ENCODE assay signal across 20 cellular contexts in the genomic region with DNA sequence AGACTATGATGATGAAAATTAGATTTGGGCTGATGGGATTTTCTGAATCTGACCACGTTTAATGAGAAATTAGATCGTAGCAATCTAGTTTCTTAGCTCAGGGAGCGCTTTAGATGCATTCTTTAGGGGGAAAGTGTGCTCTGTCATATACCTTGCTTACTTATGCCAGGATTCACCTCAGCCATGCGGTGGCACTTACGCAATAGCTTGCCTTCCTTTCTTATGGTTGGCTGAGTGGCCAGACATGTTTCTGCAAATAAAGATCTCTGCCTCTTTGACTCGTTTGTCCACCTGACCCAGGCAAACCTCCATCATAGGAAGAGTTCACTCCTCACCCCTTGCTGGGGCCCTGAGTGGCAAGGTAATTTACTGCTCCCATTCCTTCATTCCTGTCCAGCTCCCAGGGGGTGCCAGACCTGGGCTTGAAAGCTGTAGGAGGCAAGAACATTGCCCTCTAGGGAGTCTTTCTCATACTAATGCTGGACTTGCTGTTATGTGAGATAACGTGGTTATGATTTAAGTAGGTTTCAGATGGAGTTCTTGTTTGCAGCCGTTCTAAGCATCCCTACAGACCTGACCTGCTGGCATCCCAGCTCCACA. TPM values are rescaled to one million over a fixed set of nuclear protein-coding genes. Genes with fewer than 3 reads are reported as not detected.
DNase-seq lines count a peak whose midpoint lies in the region; ATAC-seq, FAIRE-seq and TF ChIP-seq lines count a peak whose summit lies in the region.
"Had no signal": no experiment of that assay in that cellular context is flagged by ENCODE, and none has a peak within 500 bp of the region (broad histone marks: within the 10 kb centered on the region; RNA-seq: fewer than 3 reads in every experiment).

No MANE protein-coding gene starts in this region.

- H3K56ac ChIP-seq in mesendoderm (ENCODE audit: low read length), result no peak overlapping the region

- no peak for TF ChIP-seq POLR2A in K562 (conservative IDR thresholded peaks at IDR 0.05)

- H3K79me2 ChIP-seq in K562 (ENCODE audit: control insufficient read depth, insufficient read depth, low read length) (no peaks in the 10 kb centered on the region), mesendoderm (ENCODE audit: control insufficient read depth, insufficient read depth, low read length) (no peaks in the 10 kb centered on the region)

- BruUV-seq in K562 (replicated peaks; lab: Mats Ljungman, UMichigan), result no TSS peak

- peaks cover 6% of the 10 kb centered on the region for H3K36me3 Mint-ChIP-seq in activated naive CD8-positive, alpha-beta T cell
- peaks cover 8% of the 10 kb centered on the region for H3K36me3 Mint-ChIP-seq in activated naive CD8-positive, alpha-beta T cell treated with anti-CD3 and anti-CD28 coated beads for 36 hours
- H3K36me3 Mint-ChIP-seq in activated CD8-positive, alpha-beta T cell treated with anti-CD3 and anti-CD28 coated beads, Interleukin-2, amount 10 ng/mL, durations not matched to agents 7 days and 5 days (ENCODE audit: low read depth), result no peaks in the 10 kb centered on the region

- H3K9me3 Mint-ChIP-seq in activated naive CD8-positive, alpha-beta T cell (ENCODE audit: low read depth), result no peaks in the 10 kb centered on the region
- H3K9me3 Mint-ChIP-seq in activated naive CD8-positive, alpha-beta T cell treated with anti-CD3 and anti-CD28 coated beads for 36 hours, result peaks cover 5% of the 10 kb centered on the region
- H3K9me3 Mint-ChIP-seq in activated CD8-positive, alpha-beta T cell treated with anti-CD3 and anti-CD28 coated beads, Interleukin-2, amount 10 ng/mL, durations not matched to agents 7 days and 5 days (ENCODE audit: insufficient read depth), result no peaks in the 10 kb centered on the region

- H3K36me3 ChIP-seq in K562 (ENCODE audit: control insufficient read depth, insufficient read depth, low read length), result no peaks in the 10 kb centered on the region
- no peaks in the 10 kb centered on the region for H3K36me3 ChIP-seq in mesendoderm (ENCODE audit: control insufficient read depth, insufficient read depth, low read length)

- H3K4me2 ChIP-seq in K562 (ENCODE audit: insufficient read depth, low read length) (no peak overlapping the region), mesendoderm (ENCODE audit: low read length) (no peak overlapping the region)
- H3K4me2 ChIP-seq: SK-N-SH had no signal

- no peak overlapping the region for H3K4me3 Mint-ChIP-seq in activated naive CD8-positive, alpha-beta T cell
- H3K4me3 Mint-ChIP-seq in activated naive CD8-positive, alpha-beta T cell treated with anti-CD3 and anti-CD28 coated beads for 36 hours, result no peak overlapping the region
- H3K4me3 Mint-ChIP-seq in activated CD8-positive, alpha-beta T cell treated with anti-CD3 and anti-CD28 coated beads, Interleukin-2, amount 10 ng/mL, durations not matched to agents 7 days and 5 days, result no peak overlapping the region

- no peak for TF ChIP-seq RAD21 in K562 (CRISPR knock-in tag; conservative IDR thresholded peaks at IDR 0.05 in 1 of 2, IDR thresholded peaks at IDR 0.05 in 1 of 2)

- H3K27ac ChIP-seq in K562 (ENCODE audit: extremely low read depth, low read depth, low read length) (no peak overlapping the region), mesendoderm (ENCODE audit: low read depth, low read length) (no peak overlapping the region), caudate nucleus (ENCODE audit: low read depth, low read length) (no peak overlapping the region)

- H3K27me3 ChIP-seq in K562 (ENCODE audit: control insufficient read depth in 2 of 2, insufficient read depth in 2 of 2, low read length in 2 of 2), result peaks cover 0 to 5% of the 10 kb centered on the region in 2 experiments; a peak in 1 of 5 replicates
- H3K27me3 ChIP-seq in mesendoderm (ENCODE audit: insufficient read depth, low read length, poor library complexity), result no peaks in the 10 kb centered on the region

- no peak overlapping the region for H3K9ac ChIP-seq in K562 (ENCODE audit: insufficient read depth in 1 of 2, low read depth in 2 of 2, low read length in 2 of 2)
- no peak overlapping the region for H3K9ac ChIP-seq in mesendoderm (ENCODE audit: low read length)
- H3K9ac ChIP-seq: SK-N-SH had no signal

- H3K4me1 ChIP-seq in K562 (replicated peaks in 1 of 2; ENCODE audit: control insufficient read depth in 2 of 2, insufficient read depth in 2 of 2, low read length in 2 of 2), result peaks cover 0 to 7% of the 10 kb centered on the region in 2 experiments; a peak in 1 of 5 replicates
- peaks cover 4% of the 10 kb centered on the region for H3K4me1 ChIP-seq in mesendoderm (ENCODE audit: control insufficient read depth, low read depth, low read length)

- 0 out of 6 replicates have a peak, but pooled peaks of 1 of the 3 experiments have one; percentile 11 for TF ChIP-seq CTCF in K562 (IDR thresholded peaks at IDR 0.05 in 2 of 3, conservative IDR thresholded peaks at IDR 0.05 in 1 of 3; ENCODE audit: insufficient read depth in 2 of 3, low read depth in 1 of 3, low read length in 3 of 3)

- H4K5ac ChIP-seq in mesendoderm (ENCODE audit: low read length), result no peak overlapping the region

- H3K4me3 ChIP-seq in K562 (no peak overlapping the region), mesendoderm (ENCODE audit: low read length) (no peak overlapping the region)

- H3K4ac ChIP-seq in mesendoderm (ENCODE audit: low read depth, low read length), result no peak overlapping the region

- H3K9me1 ChIP-seq in K562 (ENCODE audit: control insufficient read depth, insufficient read depth, low read length), result no peaks in the 10 kb centered on the region

- no peak overlapping the region for H2AFZ ChIP-seq in K562 (ENCODE audit: low read depth, low read length)

- no peak overlapping the region for H4K8ac ChIP-seq in mesendoderm (ENCODE audit: low read depth, low read length)

- 24% methylated on average over 8 of the region's 8 CpGs for WGBS in K562 (ENCODE audit: insufficient coverage, low coverage, missing lambda C conversion rate)
- no CpG with 5 or more reads among the region's 8 CpGs for WGBS in mesendoderm (ENCODE audit: extremely low coverage, insufficient coverage, low lambda C conversion rate)

- H2BK15ac ChIP-seq in mesendoderm (replicated peaks; ENCODE audit: low read depth), result no peak overlapping the region

- no peak for TF ChIP-seq EP300 in K562 (IDR thresholded peaks at IDR 0.05; ENCODE audit: low read length)

- no peaks in the 10 kb centered on the region for H3K79me1 ChIP-seq in mesendoderm (ENCODE audit: low read length)

- H2BK120ac ChIP-seq in mesendoderm (ENCODE audit: low read depth, low read length), result no peak overlapping the region

- H3K27ac Mint-ChIP-seq in activated naive CD8-positive, alpha-beta T cell, result peak overlapping the region; percentile 41
- no peak overlapping the region for H3K27ac Mint-ChIP-seq in activated naive CD8-positive, alpha-beta T cell treated with anti-CD3 and anti-CD28 coated beads for 36 hours
- H3K27ac Mint-ChIP-seq in activated CD8-positive, alpha-beta T cell treated with anti-CD3 and anti-CD28 coated beads, Interleukin-2, amount 10 ng/mL, durations not matched to agents 7 days and 5 days, result no peak overlapping the region

- H3K23ac ChIP-seq in mesendoderm (ENCODE audit: low read length), result no peak overlapping the region

- H2BK5ac ChIP-seq in mesendoderm (ENCODE audit: low read length), result no peak overlapping the region

- no peak overlapping the region for H3K18ac ChIP-seq in mesendoderm (ENCODE audit: low read length)

- H3K27me3 Mint-ChIP-seq in activated naive CD8-positive, alpha-beta T cell, result no peaks in the 10 kb centered on the region
- H3K27me3 Mint-ChIP-seq in activated naive CD8-positive, alpha-beta T cell treated with anti-CD3 and anti-CD28 coated beads for 36 hours, result no peaks in the 10 kb centered on the region
- no peaks in the 10 kb centered on the region for H3K27me3 Mint-ChIP-seq in activated CD8-positive, alpha-beta T cell treated with anti-CD3 and anti-CD28 coated beads, Interleukin-2, amount 10 ng/mL, durations not matched to agents 7 days and 5 days (ENCODE audit: low read depth)

- H4K20me1 ChIP-seq in K562 (replicated peaks; ENCODE audit: control insufficient read depth, insufficient read depth, low read length), result no peaks in the 10 kb centered on the region

- H3K9me3 ChIP-seq in K562 (replicated peaks; ENCODE audit: control insufficient read depth, insufficient read depth, low read depth, low read length), result peaks cover 2% of the 10 kb centered on the region; the same call in 1 of the 2 replicates
- H3K9me3 ChIP-seq: SK-N-SH had no signal

- in situ Hi-C loops in KBM-7 (cut with MboI; ENCODE audit: low pct_unique_long_range_greater_than_20kb, low sequenced_read_pairs) (no loop called here), K562 (cut with MboI) (no loop called here)

- intact Hi-C loops in K562 (cut with micrococcal nuclease), result no loop called here

- CTCF ChIA-PET in K562 (lab: Yijun Ruan, JAX; ENCODE audit: low intra/inter-chr PET ratio), result no interaction called here
- CTCF ChIA-PET in activated CD8-positive, alpha-beta T cell treated with anti-CD3 and anti-CD28 coated beads, Interleukin-2, amount 10 ng/mL, durations not matched to agents 7 days and 5 days (lab: Charles Lee), result interaction anchor here (0.6 to 1.2 kb wide), 2 partner anchors 56 to 272 kb away, joined by 3 read pairs; no protein-coding TSS in a partner anchor

- ATAC-seq in K562 (no peak), GM21717 (IDR thresholded peaks at IDR 0.05; ENCODE audit: unreplicated experiment) (no peak)
- no peak for ATAC-seq in activated CD8-positive, alpha-beta T cell treated with anti-CD3 and anti-CD28 coated beads, Interleukin-2, amount 10 ng/mL, durations not matched to agents 7 days and 5 days

- POLR2A ChIA-PET in K562 (lab: Yijun Ruan, JAX), result interaction anchor here (0.7 to 1.2 kb wide), 3 partner anchors 11 to 256 kb away, joined by 3 read pairs; no protein-coding TSS in a partner anchor
- POLR2A ChIA-PET in activated CD8-positive, alpha-beta T cell treated with anti-CD3 and anti-CD28 coated beads, Interleukin-2, amount 10 ng/mL, durations not matched to agents 7 days and 5 days (lab: Charles Lee), result interaction anchor here (0.9 kb wide), 1 partner anchor 13 kb away, joined by 3 read pairs; no protein-coding TSS in a partner anchor

- no peak for FAIRE-seq in K562 (lab: Jason Lieb, UNC)
- FAIRE-seq: GM12891 had no signal

- no peak overlapping the region for H2AK5ac ChIP-seq in mesendoderm (ENCODE audit: low read length)

- DNase-seq in activated naive CD8-positive, alpha-beta T cell treated with anti-CD3 and anti-CD28 coated beads for 36 hours, result no peak
- DNase-seq in KBM-7, result peak; percentile 20
- DNase-seq in K562 (ENCODE audit: extremely low read depth in 1 of 4, low spot score in 3 of 4), result no peak
- peak; percentile 16 for DNase-seq in mesendoderm
- DNase-seq in caudate nucleus (lab: John Stamatoyannopoulos, UW), result no peak
- no peak for DNase-seq in activated CD8-positive, alpha-beta T cell treated with anti-CD3 and anti-CD28 coated beads, Interleukin-2, amount 10 ng/mL, durations not matched to agents 7 days and 5 days
- DNase-seq: C1 segment of cervical spinal cord; COR-L47; GF-D8; Karpas-422; NCI-H1105 treated with DMSO at 0.1 percent for 48 hours; NCI-H187 treated with DMSO at 0.1 percent for 48 hours; NK-92 treated with Interleukin-12 subunit alpha and Interleukin-12 subunit beta, amount 100 ng/mL, for 24 hours; SHP77; SK-N-SH had no signal

- H3K4me1 Mint-ChIP-seq in activated naive CD8-positive, alpha-beta T cell (ENCODE audit: low read depth), result peaks cover 35% of the 10 kb centered on the region
- H3K4me1 Mint-ChIP-seq in activated naive CD8-positive, alpha-beta T cell treated with anti-CD3 and anti-CD28 coated beads for 36 hours, result peaks cover 35% of the 10 kb centered on the region
- H3K4me1 Mint-ChIP-seq in activated CD8-positive, alpha-beta T cell treated with anti-CD3 and anti-CD28 coated beads, Interleukin-2, amount 10 ng/mL, durations not matched to agents 7 days and 5 days (ENCODE audit: low read depth), result peaks cover 20% of the 10 kb centered on the region

RNA-seq across cellular contexts. Expression of a gene that starts 57.1 kb away (rescaled TPM):
- total RNA-seq in activated naive CD8-positive, alpha-beta T cell treated with anti-CD3 and anti-CD28 coated beads for 36 hours, result 1 to 10 TPM; 8.8 to 9.4 TPM
- total RNA-seq in K562 (2011; cell fraction: chromatin; rRNA removed; ENCODE audit: low replicate concordance), result not detected in 2 replicates
- total RNA-seq in K562 (2011; cell fraction: nucleolus; rRNA removed), result not detected in 2 replicates
- not detected in 2 replicates for total RNA-seq in K562 (2011; cell fraction: nucleoplasm; rRNA removed)
- total RNA-seq in K562 (2014; rRNA removed) (not detected in 2 replicates), K562 (2014; rRNA removed; fragmentation: Illumina TruSeq; extraction: Trizol) (not detected in 2 replicates), K562 (2015; rRNA removed; fragmentation: Illumina TruSeq; extraction: Trizol) (not detected in 2 replicates), K562 (2021) (0.13 TPM in 1 of 2 replicates, not detected in the other)
- polyA plus RNA-seq in K562 (2011; rRNA removed) (not detected in 2 replicates), K562 (2014; fragmentation: Illumina TruSeq; extraction: Trizol) (not detected in 2 replicates), K562 (2014; fragmentation: Nextera tagmentation; extraction: Ambion mirVana) (not detected), K562 (2014; rRNA removed) (not detected in 2 replicates)
- polyA plus RNA-seq in K562 (2011; cell fraction: cytosol; rRNA removed), result not detected in 2 replicates
- polyA plus RNA-seq in K562 (2011; cell fraction: nucleus; rRNA removed), result not detected in 2 replicates
- polyA plus RNA-seq in K562 (2012), result not detected in 2 replicates
- polyA minus RNA-seq in K562 (2011; rRNA and poly(A)+ RNA removed), result not detected in 2 replicates
- not detected in 2 replicates for polyA minus RNA-seq in K562 (2011; cell fraction: cytosol; rRNA and poly(A)+ RNA removed)
- polyA minus RNA-seq in K562 (2011; cell fraction: nucleus; rRNA and poly(A)+ RNA removed), result not detected in 2 replicates
- 0.11 TPM for polyA plus RNA-seq in mesendoderm (2013, experiment 1 of 2)
- 0.04 TPM for polyA plus RNA-seq in mesendoderm (2013, experiment 2 of 2)
- total RNA-seq in activated CD8-positive, alpha-beta T cell treated with anti-CD3 and anti-CD28 coated beads, Interleukin-2, amount 10 ng/mL, durations not matched to agents 7 days and 5 days, result under 1 TPM; 0.58 to 0.91 TPM
- total RNA-seq: Daoy, H4 had no signal

RNA-seq across cellular contexts. Expression of a gene that starts 59.6 kb away (rescaled TPM):
- 10 to 100 TPM; 23.7 to 26.8 TPM for total RNA-seq in activated naive CD8-positive, alpha-beta T cell treated with anti-CD3 and anti-CD28 coated beads for 36 hours
- total RNA-seq in K562 (2011; cell fraction: chromatin; rRNA removed; ENCODE audit: low replicate concordance), result 27.3 and 80.4 TPM in 2 replicates
- 10.7 and 10.8 TPM in 2 replicates for total RNA-seq in K562 (2011; cell fraction: nucleolus; rRNA removed)
- 15.0 and 17.5 TPM in 2 replicates for total RNA-seq in K562 (2011; cell fraction: nucleoplasm; rRNA removed)
- total RNA-seq in K562 (2014; rRNA removed) (18.6 and 20.3 TPM in 2 replicates), K562 (2014; rRNA removed; fragmentation: Illumina TruSeq; extraction: Trizol) (40.6 and 41.5 TPM in 2 replicates), K562 (2015; rRNA removed; fragmentation: Illumina TruSeq; extraction: Trizol) (29.6 and 33.3 TPM in 2 replicates), K562 (2021) (17.2 and 17.7 TPM in 2 replicates)
- polyA plus RNA-seq in K562 (2011; rRNA removed) (9.8 and 11.6 TPM in 2 replicates), K562 (2014; fragmentation: Illumina TruSeq; extraction: Trizol) (24.6 and 31.7 TPM in 2 replicates), K562 (2014; fragmentation: Nextera tagmentation; extraction: Ambion mirVana) (10 to 100 TPM; 26.1 to 27.5 TPM), K562 (2014; rRNA removed) (25.7 and 31.0 TPM in 2 replicates)
- polyA plus RNA-seq in K562 (2011; cell fraction: cytosol; rRNA removed), result 1.1 and 2.7 TPM in 2 replicates
- polyA plus RNA-seq in K562 (2011; cell fraction: nucleus; rRNA removed), result 8.2 and 8.4 TPM in 2 replicates
- 15.0 and 22.0 TPM in 2 replicates for polyA plus RNA-seq in K562 (2012)
- 9.2 and 14.5 TPM in 2 replicates for polyA minus RNA-seq in K562 (2011; rRNA and poly(A)+ RNA removed)
- 4.2 and 4.9 TPM in 2 replicates for polyA minus RNA-seq in K562 (2011; cell fraction: cytosol; rRNA and poly(A)+ RNA removed)
- 4.6 and 10.4 TPM in 2 replicates for polyA minus RNA-seq in K562 (2011; cell fraction: nucleus; rRNA and poly(A)+ RNA removed)
- polyA plus RNA-seq in mesendoderm (2013, experiment 1 of 2), result 20.6 TPM
- polyA plus RNA-seq in mesendoderm (2013, experiment 2 of 2), result 16.9 TPM
- 10 to 100 TPM; 13.0 to 16.0 TPM for total RNA-seq in activated CD8-positive, alpha-beta T cell treated with anti-CD3 and anti-CD28 coated beads, Interleukin-2, amount 10 ng/mL, durations not matched to agents 7 days and 5 days

Comparison
In these comparisons a context has a peak if more than half of its experiments do, and no peak if none do; other contexts are left out.
1. DNase-seq: peak in KBM-7 (single experiment) and mesendoderm (single experiment); none in activated naive CD8-positive, alpha-beta T cell treated with anti-CD3 and anti-CD28 coated beads for 36 hours (single experiment), K562 (0 of 4), caudate nucleus (0 of 61) and activated CD8-positive, alpha-beta T cell treated with anti-CD3 and anti-CD28 coated beads, Interleukin-2, amount 10 ng/mL, durations not matched to agents 7 days and 5 days (single experiment).
2. RNA of a gene that starts 57.1 kb away (total RNA-seq): 8.8 to 9.4 TPM in activated naive CD8-positive, alpha-beta T cell treated with anti-CD3 and anti-CD28 coated beads for 36 hours; 0.58 to 0.91 TPM in activated CD8-positive, alpha-beta T cell treated with anti-CD3 and anti-CD28 coated beads, Interleukin-2, amount 10 ng/mL, durations not matched to agents 7 days and 5 days and 0.13 TPM in K562; every median in the first group is over 4 times any median in the second.